ENCODE assay signal across 8 cellular contexts in the genomic region with DNA sequence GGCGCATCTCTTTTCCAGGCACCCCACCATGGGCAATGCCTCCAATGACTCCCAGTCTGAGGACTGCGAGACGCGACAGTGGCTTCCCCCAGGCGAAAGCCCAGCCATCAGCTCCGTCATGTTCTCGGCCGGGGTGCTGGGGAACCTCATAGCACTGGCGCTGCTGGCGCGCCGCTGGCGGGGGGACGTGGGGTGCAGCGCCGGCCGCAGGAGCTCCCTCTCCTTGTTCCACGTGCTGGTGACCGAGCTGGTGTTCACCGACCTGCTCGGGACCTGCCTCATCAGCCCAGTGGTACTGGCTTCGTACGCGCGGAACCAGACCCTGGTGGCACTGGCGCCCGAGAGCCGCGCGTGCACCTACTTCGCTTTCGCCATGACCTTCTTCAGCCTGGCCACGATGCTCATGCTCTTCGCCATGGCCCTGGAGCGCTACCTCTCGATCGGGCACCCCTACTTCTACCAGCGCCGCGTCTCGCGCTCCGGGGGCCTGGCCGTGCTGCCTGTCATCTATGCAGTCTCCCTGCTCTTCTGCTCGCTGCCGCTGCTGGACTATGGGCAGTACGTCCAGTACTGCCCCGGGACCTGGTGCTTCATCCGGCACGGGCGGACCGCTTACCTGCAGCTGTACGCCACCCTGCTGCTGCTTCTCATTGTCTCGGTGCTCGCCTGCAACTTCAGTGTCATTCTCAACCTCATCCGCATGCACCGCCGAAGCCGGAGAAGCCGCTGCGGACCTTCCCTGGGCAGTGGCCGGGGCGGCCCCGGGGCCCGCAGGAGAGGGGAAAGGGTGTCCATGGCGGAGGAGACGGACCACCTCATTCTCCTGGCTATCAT. TPM values are rescaled to one million over a fixed set of nuclear protein-coding genes. Genes with fewer than 3 reads are reported as not detected.
DNase-seq lines count a peak whose midpoint lies in the region; ATAC-seq and TF ChIP-seq lines count a peak whose summit lies in the region.

No MANE protein-coding gene starts in this region.

- peak overlapping the region; percentile 70 for H3K27ac ChIP-seq in CD8-positive, alpha-beta T cell (ENCODE audit: low read depth, low read length)

- intact Hi-C loops in CD8-positive, alpha-beta T cell (cut with DNase I, micrococcal nuclease) = loop anchor here (2.0 to 5.0 kb wide), 4 partner anchors 14 to 238 kb away; a partner anchor contains a TSS

- peaks cover 71% of the 10 kb centered on the region for H3K4me1 ChIP-seq in CD8-positive, alpha-beta T cell (ENCODE audit: insufficient read depth, low read length)

- peak overlapping the region; percentile 85 for H3K4me3 ChIP-seq in CD8-positive, alpha-beta T cell (ENCODE audit: low read depth, low read length)
- H3K4me3 ChIP-seq in kidney epithelial cell (ENCODE audit: low read depth, low read length) = peak overlapping the region; percentile 57

- peak overlapping the region; percentile 92 for H3K27ac Mint-ChIP-seq in CD8-positive, alpha-beta T cell
- H3K27ac Mint-ChIP-seq in HFFc6 = no peak overlapping the region; the same call in 1 of the 2 replicates

- no peaks in the 10 kb centered on the region for H3K27me3 ChIP-seq in CD8-positive, alpha-beta T cell (ENCODE audit: insufficient read depth, low read length)
- H3K27me3 ChIP-seq in kidney epithelial cell (ENCODE audit: control insufficient read depth, insufficient read depth, low read length) = no peaks in the 10 kb centered on the region

- peak; percentile 35 for ATAC-seq in CD8-positive, alpha-beta T cell
- no peak for ATAC-seq in GM21381 (IDR thresholded peaks at IDR 0.05; ENCODE audit: unreplicated experiment)

- peaks cover 24% of the 10 kb centered on the region for H3K36me3 Mint-ChIP-seq in CD8-positive, alpha-beta T cell
- no peaks in the 10 kb centered on the region for H3K36me3 Mint-ChIP-seq in HFFc6 (ENCODE audit: low read depth)

- CTCF ChIA-PET in CD8-positive, alpha-beta T cell (lab: Charles Lee) = interaction anchor here (0.9 to 1.2 kb wide), 5 partner anchors 9 to 118 kb away, joined by 3 to 5 read pairs (median 4); no protein-coding TSS in a partner anchor

- POLR2A ChIA-PET in CD8-positive, alpha-beta T cell (lab: Charles Lee) = interaction anchor here (0.6 to 1.6 kb wide), 5 partner anchors 9 to 239 kb away, joined by 3 to 4 read pairs (median 3); no protein-coding TSS in a partner anchor

- in situ Hi-C loops in T47D (cut with HindIII; ENCODE audit: low pct_unique_long_range_greater_than_20kb, low sequenced_read_pairs) = no loop called here

- H3K36me3 ChIP-seq in CD8-positive, alpha-beta T cell (ENCODE audit: insufficient read depth, low read length) = no peaks in the 10 kb centered on the region
- H3K36me3 ChIP-seq in kidney epithelial cell (ENCODE audit: control insufficient read depth, insufficient read depth, low read length) = no peaks in the 10 kb centered on the region

- peaks cover 90% of the 10 kb centered on the region for H3K4me1 Mint-ChIP-seq in CD8-positive, alpha-beta T cell (ENCODE audit: low read depth)
- H3K4me1 Mint-ChIP-seq in HFFc6 (ENCODE audit: low read depth) = peaks cover 25% of the 10 kb centered on the region

- peak in 6 of 7 experiments; percentile 16 to 70 (median 39) for DNase-seq in CD8-positive, alpha-beta T cell
- DNase-seq in HFFc6 (no peak), T-helper 2 cell (peak in 4 of 5 experiments; percentile 7 to 65 (median 26)), T47D (ENCODE audit: low read depth in 1 of 2, low spot score in 1 of 2) (peak; percentile 24 to 37), kidney epithelial cell (ENCODE audit: low read depth) (no peak), H4 (ENCODE audit: low spot score) (no peak)
- DNase-seq in stimulated activated CD4-positive, alpha-beta T cell treated with anti-CD3 and anti-CD28 coated beads, Interleukin-2, amount 100 ng/mL, for 24 hours = peak; percentile 50 to 56

- peaks cover 10% of the 10 kb centered on the region for H3K27me3 Mint-ChIP-seq in CD8-positive, alpha-beta T cell (ENCODE audit: low read depth)
- peaks cover 24% of the 10 kb centered on the region for H3K27me3 Mint-ChIP-seq in HFFc6 (ENCODE audit: insufficient read depth)

- no peak for TF ChIP-seq CTCF in CD8-positive, alpha-beta T cell (IDR thresholded peaks at IDR 0.05)
- TF ChIP-seq CTCF in HFFc6 (IDR thresholded peaks at IDR 0.05) = no peak
- no peak for TF ChIP-seq CTCF in kidney epithelial cell (IDR thresholded peaks at IDR 0.05; ENCODE audit: insufficient read depth, low read length, poor library complexity, severe bottlenecking)

- no peaks in the 10 kb centered on the region for H3K9me3 ChIP-seq in CD8-positive, alpha-beta T cell (ENCODE audit: low read length)

- H3K9me3 Mint-ChIP-seq in CD8-positive, alpha-beta T cell = no peaks in the 10 kb centered on the region
- H3K9me3 Mint-ChIP-seq in HFFc6 = no peaks in the 10 kb centered on the region

- H3K4me3 Mint-ChIP-seq in CD8-positive, alpha-beta T cell = peak overlapping the region; percentile 99
- peak overlapping the region; percentile 89 for H3K4me3 Mint-ChIP-seq in HFFc6

RNA-seq across cellular contexts. Expression of a gene that starts 0.6 kb away (rescaled TPM):
- total RNA-seq in CD8-positive, alpha-beta T cell = 1 to 10 TPM; 3.5 to 4.3 TPM
- total RNA-seq in HFFc6 (2021; fragmentation: NEBNext Ultra II Directional; extraction: Animal tissue kit (Norgen Biotek cat#: 25700)) = under 1 TPM; 0.28 to 0.73 (median 0.37) TPM
- 0.46 and 1.4 TPM in 2 replicates for total RNA-seq in kidney epithelial cell
- total RNA-seq in H4 (2014; rRNA removed; shearing (Covaris generic)) = 3.7 and 5.7 TPM in 2 replicates

RNA-seq across cellular contexts. Expression of a gene that starts 47.2 kb away (rescaled TPM):
- total RNA-seq in CD8-positive, alpha-beta T cell = 1 to 10 TPM; 2.7 to 3.0 TPM
- total RNA-seq in HFFc6 (2021; fragmentation: NEBNext Ultra II Directional; extraction: Animal tissue kit (Norgen Biotek cat#: 25700)) = not detected
- total RNA-seq in kidney epithelial cell = not detected in 2 replicates
- not detected in 2 replicates for total RNA-seq in H4 (2014; rRNA removed; shearing (Covaris generic))

Comparison
In these comparisons a context has a peak if more than half of its experiments do, and no peak if none do; other contexts are left out.
1. DNase-seq: peak in CD8-positive, alpha-beta T cell (6 of 7), T-helper 2 cell (4 of 5), T47D (2 of 2) and stimulated activated CD4-positive, alpha-beta T cell treated with anti-CD3 and anti-CD28 coated beads, Interleukin-2, amount 100 ng/mL, for 24 hours (2 of 2); none in HFFc6 (single experiment), kidney epithelial cell (single experiment) and H4 (single experiment).